Comparison of ENCODE assay signal across 8 cellular contexts in the genomic region with DNA sequence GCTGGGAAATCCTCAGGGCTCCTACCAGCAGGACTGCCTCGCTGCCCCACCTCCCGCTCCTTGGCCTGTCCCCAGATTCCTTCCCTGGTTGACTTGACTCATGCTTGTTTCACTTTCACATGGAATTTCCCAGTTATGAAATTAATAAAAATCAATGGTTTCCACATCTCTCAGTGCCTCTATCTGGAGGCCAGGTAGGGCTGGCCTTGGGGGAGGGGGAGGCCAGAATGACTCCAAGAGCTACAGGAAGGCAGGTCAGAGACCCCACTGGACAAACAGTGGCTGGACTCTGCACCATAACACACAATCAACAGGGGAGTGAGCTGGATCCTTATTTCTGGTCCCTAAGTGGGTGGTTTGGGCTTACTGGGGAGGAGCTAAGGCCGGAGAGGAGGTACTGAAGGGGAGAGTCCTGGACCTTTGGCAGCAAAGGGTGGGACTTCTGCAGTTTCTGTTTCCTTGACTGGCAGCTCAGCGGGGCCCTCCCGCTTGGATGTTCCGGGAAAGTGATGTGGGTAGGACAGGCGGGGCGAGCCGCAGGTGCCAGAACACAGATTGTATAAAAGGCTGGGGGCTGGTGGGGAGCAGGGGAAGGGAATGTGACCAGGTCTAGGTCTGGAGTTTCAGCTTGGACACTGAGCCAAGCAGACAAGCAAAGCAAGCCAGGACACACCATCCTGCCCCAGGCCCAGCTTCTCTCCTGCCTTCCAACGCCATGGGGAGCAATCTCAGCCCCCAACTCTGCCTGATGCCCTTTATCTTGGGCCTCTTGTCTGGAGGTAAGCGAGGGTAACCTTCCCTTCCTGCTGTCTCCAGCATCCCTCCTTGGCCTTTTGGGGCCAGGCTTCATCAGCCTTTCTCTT. TPM values are rescaled to one million over a fixed set of nuclear protein-coding genes. Genes with fewer than 3 reads are reported as not detected.
DNase-seq lines count a peak whose midpoint lies in the region; ATAC-seq lines count a peak whose summit lies in the region.

TSS of gene CFB (plus strand) at position 589 of the 863 bp plus-strand sequence. CDS start at position 716, 127 bp downstream.

- no peaks in the 10 kb centered on the region for H3K36me3 ChIP-seq in aorta (ENCODE audit: control insufficient read depth in 1 of 2, insufficient read depth in 2 of 2, low read length in 1 of 2)

- peak; percentile 32 to 56 for ATAC-seq in activated naive CD4-positive, alpha-beta T cell treated with anti-CD3 and anti-CD28 coated beads, Interleukin-2, amount 50 U/mL, for 72 hours
- ATAC-seq in aorta (ENCODE audit: low FRiP score) (peak; percentile 88), HG03469 (IDR thresholded peaks at IDR 0.05; ENCODE audit: unreplicated experiment) (no peak), HG02678 (IDR thresholded peaks at IDR 0.05; ENCODE audit: unreplicated experiment) (no peak), HG03521 (IDR thresholded peaks at IDR 0.05; ENCODE audit: unreplicated experiment) (no peak)

- peak within 1 kb of the TSS; percentile 36 to 85 for H3K27ac ChIP-seq in aorta (ENCODE audit: low read depth in 1 of 2, low read length in 2 of 2)

- H3K27me3 ChIP-seq in aorta (ENCODE audit: control insufficient read depth in 1 of 2, insufficient read depth in 2 of 2, low read length in 1 of 2) = no peaks in the 10 kb centered on the region

- H3K27ac Mint-ChIP-seq in activated naive CD4-positive, alpha-beta T cell treated with anti-CD3 and anti-CD28 coated beads, Interleukin-2, amount 50 U/mL, for 72 hours = peak within 1 kb of the TSS; percentile 29 to 82

- H3K9me3 Mint-ChIP-seq in activated naive CD4-positive, alpha-beta T cell treated with anti-CD3 and anti-CD28 coated beads, Interleukin-2, amount 50 U/mL, for 72 hours = no peaks in the 10 kb centered on the region

- 22 to 29% methylated on average over 11 of the region's 11 CpGs for WGBS in aorta, 2 donors

- H3K4me1 ChIP-seq in aorta (ENCODE audit: control insufficient read depth in 1 of 2, insufficient read depth in 2 of 2, low read length in 2 of 2) = no peaks in the 10 kb centered on the region

- H3K36me3 Mint-ChIP-seq in activated naive CD4-positive, alpha-beta T cell treated with anti-CD3 and anti-CD28 coated beads, Interleukin-2, amount 50 U/mL, for 72 hours = no peaks in the 10 kb centered on the region

- no peak within 1 kb of the TSS for H3K4me3 ChIP-seq in aorta (ENCODE audit: low read length in 2 of 2)

- H3K9me3 ChIP-seq in aorta (ENCODE audit: control insufficient read depth, low read length) = no peaks in the 10 kb centered on the region

- no peak for DNase-seq in activated naive CD4-positive, alpha-beta T cell treated with anti-CD3 and anti-CD28 coated beads, Interleukin-2, amount 50 U/mL, for 72 hours (ENCODE audit: low spot score in 2 of 2)
- no peak for DNase-seq in activated naive CD4-positive, alpha-beta T cell (lab: John Stamatoyannopoulos, UW)
- DNase-seq in dedifferentiated amniotic fluid mesenchymal stem cell (ENCODE audit: extremely low spot score) (peak; percentile 81), mesenteric fat pad (ENCODE audit: low spot score) (no peak), aorta (peak; percentile 93 to 95)

- intact Hi-C loops in aorta (cut with DNase I) = loop anchor here in 1 of 2 donors (5.0 kb wide), 1 partner anchor 43 kb away; the partner anchor contains the start of gene ZBTB12

RNA-seq across cellular contexts. Expression of gene CFB, which starts in this region (rescaled TPM):
- 1 to 10 TPM; 1.9 to 3.6 TPM for total RNA-seq in activated naive CD4-positive, alpha-beta T cell treated with anti-CD3 and anti-CD28 coated beads, Interleukin-2, amount 50 U/mL, for 72 hours
- total RNA-seq in mesenteric fat pad (38.0 TPM), aorta (100 to 1,000 TPM in 1 of 2 donors, 10 to 100 TPM in 1; 56.7 to 141 TPM)
- polyA plus RNA-seq in aorta = 10 to 100 TPM; 26.4 to 90.4 TPM

Comparison
In these comparisons a context has a peak if more than half of its experiments do, and no peak if none do; other contexts are left out.
1. ATAC-seq: peak in activated naive CD4-positive, alpha-beta T cell treated with anti-CD3 and anti-CD28 coated beads, Interleukin-2, amount 50 U/mL, for 72 hours (2 of 2) and aorta (single experiment); none in HG03469 (single experiment), HG02678 (single experiment) and HG03521 (single experiment).
2. DNase-seq: peak in dedifferentiated amniotic fluid mesenchymal stem cell (single experiment) and aorta (2 of 2); none in activated naive CD4-positive, alpha-beta T cell treated with anti-CD3 and anti-CD28 coated beads, Interleukin-2, amount 50 U/mL, for 72 hours (0 of 2), activated naive CD4-positive, alpha-beta T cell (0 of 4) and mesenteric fat pad (single experiment).